ENCODE assay signal across 11 cellular contexts in the genomic region with DNA sequence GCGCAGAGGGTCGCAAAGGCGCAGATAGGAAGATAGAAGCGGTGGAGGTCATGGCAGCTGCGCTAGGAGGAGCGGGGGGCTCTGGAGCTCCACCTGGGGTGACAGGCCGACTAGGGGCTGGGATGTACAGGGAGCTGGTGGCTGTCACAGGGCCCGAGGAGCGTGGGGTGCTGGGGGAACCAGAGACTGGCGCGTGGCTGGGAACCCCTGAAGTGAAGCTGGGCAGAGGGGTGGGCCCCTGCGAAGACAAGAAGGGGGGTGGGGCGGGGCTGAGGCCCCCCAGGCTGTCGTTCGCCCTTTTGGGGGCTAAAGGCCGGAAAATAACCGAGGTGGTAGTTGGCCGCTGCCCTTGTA. TPM values are rescaled to one million over a fixed set of nuclear protein-coding genes. Genes with fewer than 3 reads are reported as not detected.
DNase-seq lines count a peak whose midpoint lies in the region; TF ChIP-seq lines count a peak whose summit lies in the region.
"Had no signal": no experiment of that assay in that cellular context is flagged by ENCODE, and none has a peak within 500 bp of the region (broad histone marks: within the 10 kb centered on the region; RNA-seq: fewer than 3 reads in every experiment).

No MANE protein-coding gene starts in this region.

- intact Hi-C loops in breast epithelium (cut with DNase I; ENCODE audit: low total_unique reads) (no loop called here), MCF 10A (cut with micrococcal nuclease) (no loop called here)

- H3K27me3 ChIP-seq in breast epithelium: no peaks in the 10 kb centered on the region
- no peaks in the 10 kb centered on the region for H3K27me3 ChIP-seq in duodenal mucosa (ENCODE audit: control insufficient read depth in 1 of 2, insufficient read depth in 2 of 2, low read length in 2 of 2)
- no peaks in the 10 kb centered on the region for H3K27me3 ChIP-seq in muscle layer of colon (ENCODE audit: control insufficient read depth in 1 of 2, insufficient read depth in 2 of 2, low read length in 2 of 2)

- POLR2A ChIA-PET in MCF 10A (lab: Yijun Ruan, JAX): interaction anchor here (1.1 kb wide), 1 partner anchor 83 kb away, joined by 3 read pairs; no protein-coding TSS in a partner anchor

- TF ChIP-seq CTCF in breast epithelium (IDR thresholded peaks at IDR 0.05) (no peak), MCF 10A (IDR thresholded peaks at IDR 0.05; ENCODE audit: unreplicated experiment) (no peak)

- TF ChIP-seq POLR2A in breast epithelium (IDR thresholded peaks at IDR 0.05): no peak

- DNase-seq in breast epithelium (ENCODE audit: low spot score in 2 of 2) (no peak), MCF 10A (ENCODE audit: unreplicated experiment) (no peak), putamen (ENCODE audit: low spot score) (no peak), glomerular visceral epithelial cell (ENCODE audit: extremely low spot score) (no peak)
- no peak for DNase-seq in stimulated activated CD8-positive, alpha-beta memory T cell treated with anti-CD3 and anti-CD28 coated beads, Interleukin-4, amount 100 ng/mL, for 48 hours
- DNase-seq: cerebellar nuclear complex, DND-41 had no signal

- no peaks in the 10 kb centered on the region for H3K4me1 ChIP-seq in breast epithelium
- H3K4me1 ChIP-seq in duodenal mucosa (ENCODE audit: control insufficient read depth in 1 of 2, insufficient read depth in 2 of 2, low read length in 2 of 2): peaks cover 5 to 7% of the 10 kb centered on the region in 2 donors
- no peaks in the 10 kb centered on the region for H3K4me1 ChIP-seq in muscle layer of colon (ENCODE audit: insufficient read depth, low read length)
- H3K4me1 ChIP-seq in urinary bladder (ENCODE audit: insufficient read depth): no peaks in the 10 kb centered on the region

- peak overlapping the region; percentile 58 to 63 for H3K9ac ChIP-seq in duodenal mucosa (ENCODE audit: low read depth in 1 of 2, low read length in 2 of 2)
- H3K9ac ChIP-seq in muscle layer of colon (ENCODE audit: low read length): peak overlapping the region; percentile 51

- H3K36me3 ChIP-seq in breast epithelium: no peaks in the 10 kb centered on the region
- no peaks in the 10 kb centered on the region for H3K36me3 ChIP-seq in duodenal mucosa (ENCODE audit: control insufficient read depth in 1 of 2, insufficient read depth in 2 of 2, low read length in 2 of 2)
- no peaks in the 10 kb centered on the region for H3K36me3 ChIP-seq in muscle layer of colon (ENCODE audit: insufficient read depth, low read length)
- H3K36me3 ChIP-seq in urinary bladder (ENCODE audit: insufficient read depth): no peaks in the 10 kb centered on the region

- H3K27ac Mint-ChIP-seq in MCF 10A (ENCODE audit: low read depth, unreplicated experiment): no peak overlapping the region

- H3K36me3 Mint-ChIP-seq in MCF 10A (ENCODE audit: insufficient read depth, unreplicated experiment): no peaks in the 10 kb centered on the region

- CTCF ChIA-PET in MCF 10A (lab: Yijun Ruan, JAX): interaction anchor here (1.9 kb wide), 1 partner anchor 118 kb away, joined by 15 read pairs; no protein-coding TSS in a partner anchor

- H3K4me1 Mint-ChIP-seq in MCF 10A (ENCODE audit: insufficient read depth, unreplicated experiment): no peaks in the 10 kb centered on the region

- BruUV-seq in MCF 10A (replicated peaks; lab: Mats Ljungman, UMichigan): no TSS peak

- H3K4me3 Mint-ChIP-seq in MCF 10A (ENCODE audit: unreplicated experiment): no peak overlapping the region

- H3K9me3 ChIP-seq in breast epithelium: no peaks in the 10 kb centered on the region
- no peaks in the 10 kb centered on the region for H3K9me3 ChIP-seq in duodenal mucosa (ENCODE audit: control insufficient read depth in 1 of 2, low read length in 2 of 2)
- H3K9me3 ChIP-seq in muscle layer of colon (ENCODE audit: low read length): no peaks in the 10 kb centered on the region

- H3K27ac ChIP-seq in breast epithelium: peak overlapping the region; percentile 48 to 59
- H3K27ac ChIP-seq in duodenal mucosa (ENCODE audit: low read depth, low read length): no peak overlapping the region
- H3K27ac ChIP-seq in muscle layer of colon (ENCODE audit: low read depth, low read length): peak overlapping the region; percentile 80
- H3K27ac ChIP-seq in urinary bladder (ENCODE audit: low read depth): no peak overlapping the region

- no peaks in the 10 kb centered on the region for H3K9me3 Mint-ChIP-seq in MCF 10A (ENCODE audit: unreplicated experiment)

- 6% methylated on average over 18 of the region's 18 CpGs for WGBS in urinary bladder

- H3K27me3 Mint-ChIP-seq in MCF 10A (ENCODE audit: insufficient read depth, unreplicated experiment): no peaks in the 10 kb centered on the region

- peak overlapping the region; percentile 64 to 92 (median 78) for H3K4me3 ChIP-seq in breast epithelium
- peak overlapping the region; percentile 74 to 83 for H3K4me3 ChIP-seq in duodenal mucosa (ENCODE audit: low read depth in 1 of 2, low read length in 2 of 2)
- H3K4me3 ChIP-seq in muscle layer of colon (ENCODE audit: low read depth in 1 of 2, low read length in 2 of 2): peak overlapping the region; percentile 87 to 97
- H3K4me3 ChIP-seq in urinary bladder (ENCODE audit: low read depth, low read length): peak overlapping the region; percentile 69

RNA-seq across cellular contexts. Expression of gene MYOZ1, which starts 6.6 kb away (rescaled TPM):
- total RNA-seq in breast epithelium (1 to 10 TPM in 1 of 3 donors, under 1 TPM in 2; 0.80 to 1.2 (median 0.98) TPM), MCF 10A (2022) (not detected in 2 replicates), urinary bladder (11.5 TPM)
- 0.68 TPM for polyA plus RNA-seq in urinary bladder
- total RNA-seq: OCI-LY7 had no signal

RNA-seq across cellular contexts. Expression of gene SYNPO2L, which starts 8.0 kb away (rescaled TPM):
- total RNA-seq in breast epithelium: under 1 TPM in 1 of 3 donors, not detected in 2; 0.15 TPM
- not detected in 2 replicates for total RNA-seq in MCF 10A (2022)
- total RNA-seq in urinary bladder: 0.79 TPM
- 0.06 TPM for polyA plus RNA-seq in urinary bladder
- total RNA-seq: OCI-LY7 had no signal

RNA-seq across cellular contexts. Expression of gene AGAP5, which starts 50.1 kb away (rescaled TPM):
- total RNA-seq in breast epithelium: 10 to 100 TPM in 1 of 3 donors, 1 to 10 TPM in 2; 5.4 to 11.7 (median 7.9) TPM
- 16.0 and 17.3 TPM in 2 replicates for total RNA-seq in MCF 10A (2022)
- 8.0 TPM for total RNA-seq in urinary bladder
- polyA plus RNA-seq in urinary bladder: 2.6 TPM

RNA-seq across cellular contexts. Expression of gene USP54, which starts 56.7 kb away (rescaled TPM):
- total RNA-seq in breast epithelium: 100 to 1,000 TPM in 1 of 3 donors, 10 to 100 TPM in 2; 18.2 to 106 (median 57.0) TPM
- 19.6 and 21.4 TPM in 2 replicates for total RNA-seq in MCF 10A (2022)
- 26.4 TPM for total RNA-seq in urinary bladder
- polyA plus RNA-seq in urinary bladder: 23.8 TPM

Comparison
In these comparisons a context has a peak if more than half of its experiments do, and no peak if none do; other contexts are left out.
1. H3K27ac ChIP-seq: peak in breast epithelium (2 of 2) and muscle layer of colon (single experiment); none in duodenal mucosa (single experiment) and urinary bladder (single experiment).
2. Peak in every context shown above with its lines, with median percentiles within 50 percentile points of each other: H3K4me3 ChIP-seq.